ENCODE assay signal across 13 cellular contexts in the genomic region with DNA sequence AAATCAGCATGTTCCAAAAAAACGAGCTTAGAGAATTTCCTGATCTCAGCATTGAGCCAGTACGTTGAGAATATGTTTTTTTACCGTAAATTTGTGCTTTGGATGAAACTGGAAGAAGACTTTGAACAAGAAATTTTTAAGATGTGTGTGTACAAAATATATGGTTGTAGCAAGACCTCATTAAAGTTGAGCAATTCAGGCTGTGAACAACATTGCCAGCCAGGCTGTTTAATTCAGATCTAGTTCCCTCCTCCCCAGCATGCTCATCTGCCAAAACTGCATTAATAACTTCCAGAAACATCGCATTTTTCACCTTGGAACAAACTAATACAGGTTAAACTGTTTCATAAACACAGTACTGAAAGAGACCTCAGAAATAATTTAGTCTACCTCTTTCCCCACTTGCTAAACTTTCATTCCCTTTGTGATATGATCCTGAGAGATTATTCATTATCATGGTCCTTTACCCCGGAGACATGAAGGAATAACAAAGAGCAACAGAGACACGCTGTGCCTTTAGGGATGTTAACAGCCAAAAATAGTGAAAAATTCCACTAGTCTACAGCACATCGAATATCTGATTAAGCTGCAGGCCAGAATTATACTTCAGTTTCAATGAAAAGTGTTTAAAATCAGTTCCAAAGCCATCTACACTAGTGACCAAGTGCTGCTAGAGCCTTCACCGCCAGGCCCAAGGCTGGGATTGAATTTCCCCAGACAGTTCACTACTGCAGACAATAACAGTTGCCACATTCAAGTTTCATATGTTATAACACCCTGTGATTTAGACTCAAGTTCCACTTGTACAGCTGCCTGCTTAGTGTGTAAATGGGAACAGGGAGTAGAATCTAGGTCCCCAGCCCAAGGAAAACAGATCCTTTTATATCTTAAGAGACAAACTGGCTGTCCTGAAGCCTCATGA.
DNase-seq lines count a peak whose midpoint lies in the region.
"Had no signal": no experiment of that assay in that cellular context is flagged by ENCODE, and none has a peak within 500 bp of the region (broad histone marks: within the 10 kb centered on the region; RNA-seq: fewer than 3 reads in every experiment).

No MANE protein-coding gene starts in this region.

- no peak overlapping the region for H3K4me3 ChIP-seq in SJCRH30

- peak overlapping the region; percentile 46 for H3K27ac ChIP-seq in SJCRH30

- DNase-seq in GM04503 (ENCODE audit: low read depth) (peak; percentile 30), SJCRH30 (peak; percentile 40 to 81), fibroblast of the conjunctiva (ENCODE audit: low read depth) (peak; percentile 48), renal cortical epithelial cell (ENCODE audit: low read depth) (peak; percentile 51), NCI-H2107 treated with DMSO at 0.1 percent for 48 hours (lab: John Stamatoyannopoulos, UW; ENCODE audit: unreplicated experiment) (no peak), inferior parietal cortex (ENCODE audit: extremely low spot score) (no peak)
- no peak for DNase-seq in activated effector memory CD4-positive, alpha-beta T cell treated with Interleukin-2 at 50 U/mL for 16 hours
- DNase-seq in activated CD4-positive, alpha-beta T cell treated with anti-CD3 and anti-CD28 coated beads, Interleukin-2, amount 50 U/mL, for 48 hours, result no peak
- DNase-seq: activated T-cell treated with anti-CD3 and anti-CD28 coated beads, Interleukin-2, amount 50 U/mL, for 72 hours; CD8-positive, alpha-beta T cell; NCI-H146; NCI-H82; retina had no signal

- H3K4me1 ChIP-seq in SJCRH30, result peaks cover 33% of the 10 kb centered on the region

- H3K9me3 ChIP-seq in SJCRH30 (replicated peaks), result no peaks in the 10 kb centered on the region

- no peaks in the 10 kb centered on the region; the same call in 1 of the 2 replicates for H3K36me3 ChIP-seq in SJCRH30

- no peaks in the 10 kb centered on the region for H3K27me3 ChIP-seq in SJCRH30

Comparison
In these comparisons a context has a peak if more than half of its experiments do, and no peak if none do; other contexts are left out.
1. DNase-seq: peak in GM04503 (single experiment), SJCRH30 (2 of 2), fibroblast of the conjunctiva (single experiment) and renal cortical epithelial cell (single experiment); none in activated effector memory CD4-positive, alpha-beta T cell treated with Interleukin-2 at 50 U/mL for 16 hours (single experiment), NCI-H2107 treated with DMSO at 0.1 percent for 48 hours (single experiment), activated CD4-positive, alpha-beta T cell treated with anti-CD3 and anti-CD28 coated beads, Interleukin-2, amount 50 U/mL, for 48 hours (0 of 2) and inferior parietal cortex (single experiment).